Comparison of ENCODE assay signal across 1 cellular context in the genomic region with DNA sequence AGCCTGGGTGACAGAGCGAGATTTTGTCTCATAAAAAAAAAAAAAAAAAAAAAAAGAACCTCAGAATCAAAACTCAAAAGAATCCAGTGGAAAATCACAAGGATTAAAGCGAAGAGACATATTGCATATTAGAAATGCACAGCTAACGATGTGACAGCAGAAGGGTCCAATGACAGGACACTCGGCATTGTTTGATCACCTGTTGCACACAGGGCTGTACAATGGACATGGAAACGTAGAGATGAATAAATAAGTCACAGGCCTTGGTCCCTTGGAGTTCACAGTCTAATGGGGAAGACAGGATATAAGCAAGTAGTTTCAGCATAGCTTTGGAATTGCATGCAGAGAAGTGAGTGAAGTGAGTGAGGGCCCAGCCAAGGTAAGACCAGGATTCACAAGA.
TF ChIP-seq lines count a peak whose summit lies in the region.

No MANE protein-coding gene starts in this region.

TF ChIP-seq in H1, 55 proteins besides CTCF, POLR2A, EP300 and RAD21:
- no peak for TF ChIP-seq NRF1 (IDR thresholded peaks at IDR 0.05; ENCODE audit: low read depth, low read length)
- no peak for TF ChIP-seq BACH1 (IDR thresholded peaks at IDR 0.05; ENCODE audit: low read length)
- no peak for TF ChIP-seq KDM4A (IDR thresholded peaks at IDR 0.05; ENCODE audit: low read depth, low read length, severe bottlenecking)
- no peak for TF ChIP-seq CEBPB (IDR thresholded peaks at IDR 0.05; ENCODE audit: low read depth, low read length)
- no peak for TF ChIP-seq NANOG (IDR thresholded peaks at IDR 0.05; ENCODE audit: insufficient read depth, low read depth, low read length, poor library complexity, severe bottlenecking)
- no peak for TF ChIP-seq TBP (IDR thresholded peaks at IDR 0.05; ENCODE audit: low read depth, low read length)
- no peak for TF ChIP-seq E2F6 (IDR thresholded peaks at IDR 0.05)
- no peak for TF ChIP-seq TAF7 (optimal IDR thresholded peaks at IDR 0.05; ENCODE audit: borderline replicate concordance, low read depth, low read length)
- TF ChIP-seq TEAD4 (IDR thresholded peaks at IDR 0.05; ENCODE audit: low read depth, low read length) = no peak
- TF ChIP-seq SRF (IDR thresholded peaks at IDR 0.05; ENCODE audit: low read depth, low read length) = no peak
- no peak for TF ChIP-seq RXRA (IDR thresholded peaks at IDR 0.05; ENCODE audit: insufficient read depth, low read depth, low read length)
- TF ChIP-seq YY1 (IDR thresholded peaks at IDR 0.05; ENCODE audit: low read depth, low read length) = no peak
- TF ChIP-seq SAP30 (IDR thresholded peaks at IDR 0.05; ENCODE audit: insufficient read depth, insufficient replicate concordance, low read length) = no peak
- TF ChIP-seq SIN3A (conservative IDR thresholded peaks at IDR 0.05 in 1 of 2, IDR thresholded peaks at IDR 0.05 in 1 of 2; ENCODE audit: low read depth in 1 of 2, low read length in 2 of 2) = no peak
- no peak for TF ChIP-seq EZH2 (IDR thresholded peaks at IDR 0.05; ENCODE audit: low read depth, low read length, severe bottlenecking)
- no peak for TF ChIP-seq POLR2AphosphoS5 (IDR thresholded peaks at IDR 0.05; ENCODE audit: low read depth, low read length)
- TF ChIP-seq MAFK (IDR thresholded peaks at IDR 0.05; ENCODE audit: low read depth, low read length) = no peak
